ENCODE assay signal across 1 cellular context in genomic region chr5:16975950-16976624, GRCh38.
A peak's percentile ranks its signal among the peaks of the same experiment; 100 is the strongest.
TF ChIP-seq lines count a peak whose summit lies in the region.

No MANE protein-coding gene starts in this region.

TF ChIP-seq in K562, 482 proteins besides CTCF, POLR2A, EP300 and RAD21 (continued from another document and continues in another):
- TF ChIP-seq PBX2 (CRISPR knock-in tag; IDR thresholded peaks at IDR 0.05; ENCODE audit: low read depth) = no peak
- TF ChIP-seq PBX2 (tag; conservative IDR thresholded peaks at IDR 0.05; ENCODE audit: low read depth) = peak; percentile 41; the same call in 1 of the 2 replicates
- no peak for TF ChIP-seq RNF219 (CRISPR knock-in tag; IDR thresholded peaks at IDR 0.05)
- peak; percentile 68 for TF ChIP-seq MEIS2 (IDR thresholded peaks at IDR 0.05; ENCODE audit: partially characterized antibody)
- no peak for TF ChIP-seq ZFPM2 (CRISPR knock-in tag; IDR thresholded peaks at IDR 0.05)
- no peak for TF ChIP-seq ZFP91 (CRISPR knock-in tag; IDR thresholded peaks at IDR 0.05)
- no peak for TF ChIP-seq SP1 (CRISPR knock-in tag; IDR thresholded peaks at IDR 0.05)
- no peak for TF ChIP-seq ETS2 (tag; IDR thresholded peaks at IDR 0.05; ENCODE audit: borderline replicate concordance, poor library complexity, severe bottlenecking)
- TF ChIP-seq IRF1 (CRISPR knock-in tag; IDR thresholded peaks at IDR 0.05; ENCODE audit: borderline replicate concordance) = no peak
- no peak for TF ChIP-seq ZBTB43 (CRISPR knock-in tag; IDR thresholded peaks at IDR 0.05)
- no peak for TF ChIP-seq FOXK2 (conservative IDR thresholded peaks at IDR 0.05 in 1 of 2, IDR thresholded peaks at IDR 0.05 in 1 of 2; ENCODE audit: low read depth in 2 of 2)
- TF ChIP-seq TAF15 (IDR thresholded peaks at IDR 0.05; ENCODE audit: low read depth, low read length) = no peak
- no peak for TF ChIP-seq U2AF1 (optimal IDR thresholded peaks at IDR 0.05; ENCODE audit: low read depth, low read length)
- TF ChIP-seq CTBP1 (IDR thresholded peaks at IDR 0.05; ENCODE audit: borderline replicate concordance) = no peak
- no peak for TF ChIP-seq KDM4B (IDR thresholded peaks at IDR 0.05; ENCODE audit: borderline replicate concordance in 2 of 2, low read depth in 1 of 2)
- TF ChIP-seq PCBP1 (IDR thresholded peaks at IDR 0.05; ENCODE audit: low read depth, low read length, poor library complexity, severe bottlenecking) = no peak
- TF ChIP-seq FOXK1 (CRISPR knock-in tag; IDR thresholded peaks at IDR 0.05; ENCODE audit: borderline replicate concordance) = no peak
- no peak for TF ChIP-seq RBFOX2 (IDR thresholded peaks at IDR 0.05; ENCODE audit: low read depth, low read length)
- no peak for TF ChIP-seq ETV1 (tag; conservative IDR thresholded peaks at IDR 0.05; ENCODE audit: low read depth)
- no peak for TF ChIP-seq ZNF232 (CRISPR knock-in tag; IDR thresholded peaks at IDR 0.05)
- no peak for TF ChIP-seq KLF13 (tag; IDR thresholded peaks at IDR 0.05; ENCODE audit: borderline replicate concordance, low read depth)
- no peak for TF ChIP-seq POU5F1 (IDR thresholded peaks at IDR 0.05; ENCODE audit: borderline replicate concordance, low read depth, low read length, partially characterized antibody)
- TF ChIP-seq TEAD1 (CRISPR knock-in tag; IDR thresholded peaks at IDR 0.05) = peak in 1 of 2 experiments; percentile 93; a peak in 2 of 4 replicates
- no peak for TF ChIP-seq CCAR2 (IDR thresholded peaks at IDR 0.05; ENCODE audit: low read depth, low read length)
- TF ChIP-seq FOS (IDR thresholded peaks at IDR 0.05; ENCODE audit: extremely low read depth, insufficient read length) = no peak
- no peak for TF ChIP-seq TFE3 (CRISPR knock-in tag; IDR thresholded peaks at IDR 0.05)
- no peak for TF ChIP-seq PYGO2 (tag; IDR thresholded peaks at IDR 0.05)
- no peak for TF ChIP-seq ZNF449 (CRISPR knock-in tag; IDR thresholded peaks at IDR 0.05)
- no peak for TF ChIP-seq ZNF354B (CRISPR knock-in tag; IDR thresholded peaks at IDR 0.05)
- no peak for TF ChIP-seq IRF9 (tag; IDR thresholded peaks at IDR 0.05)
- TF ChIP-seq SPI1 (IDR thresholded peaks at IDR 0.05; ENCODE audit: borderline replicate concordance, low read depth, low read length) = 0 out of 2 replicates have a peak, but pooled peaks have one; percentile 4
- TF ChIP-seq SMARCA4 (IDR thresholded peaks at IDR 0.05) = no peak
- TF ChIP-seq E2F8 (IDR thresholded peaks at IDR 0.05; ENCODE audit: low read depth, partially characterized antibody) = no peak
- no peak for TF ChIP-seq PATZ1 (CRISPR knock-in tag; IDR thresholded peaks at IDR 0.05; ENCODE audit: borderline replicate concordance)
- TF ChIP-seq TEAD4 (IDR thresholded peaks at IDR 0.05; ENCODE audit: low read length) = peak; percentile 25; the same call in 1 of the 2 replicates
- no peak for TF ChIP-seq TEAD4 (CRISPR knock-in tag; IDR thresholded peaks at IDR 0.05; ENCODE audit: borderline replicate concordance)
- TF ChIP-seq ZNF518B (CRISPR knock-in tag; IDR thresholded peaks at IDR 0.05) = no peak
